38 cellular contexts compared by ENCODE assay signal in genomic region chr9:105683688-105684275, GRCh38. TPM values are rescaled to one million over a fixed set of nuclear protein-coding genes. Genes with fewer than 3 reads are reported as not detected.
"Had no signal": no experiment of that assay in that cellular context is flagged by ENCODE, and none has a peak within 500 bp of the region (broad histone marks: within the 10 kb centered on the region; RNA-seq: fewer than 3 reads in every experiment).

No MANE protein-coding gene starts in this region.

- H3K27me3 ChIP-seq: ascending aorta, cardiac muscle cell had no signal

- H3K9me3 Mint-ChIP-seq: activated B cell treated with CpG ODN at 0.5 μM for 24 hours; activated CD4-positive, alpha-beta memory T cell treated with anti-CD3 and anti-CD28 coated beads, Interleukin-2, amount 10 ng/mL, durations not matched to agents 7 days and 5 days; activated naive CD4-positive, alpha-beta T cell treated with anti-CD3 and anti-CD28 coated beads, Interleukin-2, amount 50 U/mL, for 24 hours; activated naive CD8-positive, alpha-beta T cell treated with anti-CD3 and anti-CD28 coated beads, Interleukin-2, amount 10 ng/mL, durations not matched to agents 7 days and 5 days; central memory CD8-positive, alpha-beta T cell had no signal

- H3K36me3 ChIP-seq: ascending aorta, cardiac muscle cell had no signal

- H3K27ac ChIP-seq: ascending aorta, cardiac muscle cell, PC-9, RWPE1, VCaP had no signal

- H3K4me3 Mint-ChIP-seq: activated B cell treated with CpG ODN at 0.5 μM for 24 hours; activated CD4-positive, alpha-beta memory T cell treated with anti-CD3 and anti-CD28 coated beads, Interleukin-2, amount 10 ng/mL, durations not matched to agents 7 days and 5 days; activated CD8-positive, alpha-beta memory T cell treated with anti-CD3 and anti-CD28 coated beads, Interleukin-2, amount 10 ng/mL, durations not matched to agents 7 days and 5 days; activated naive CD4-positive, alpha-beta T cell treated with anti-CD3 and anti-CD28 coated beads, Interleukin-2, amount 50 U/mL, for 24 hours; activated naive CD8-positive, alpha-beta T cell treated with anti-CD3 and anti-CD28 coated beads, Interleukin-2, amount 10 ng/mL, durations not matched to agents 7 days and 5 days; central memory CD8-positive, alpha-beta T cell had no signal

- H3K4me3 ChIP-seq: ascending aorta, cardiac muscle cell, PC-9 had no signal

- H3K27me3 Mint-ChIP-seq: activated B cell treated with CpG ODN at 0.5 μM for 24 hours; activated naive CD4-positive, alpha-beta T cell treated with anti-CD3 and anti-CD28 coated beads, Interleukin-2, amount 50 U/mL, for 24 hours had no signal

- H3K36me3 Mint-ChIP-seq: activated CD8-positive, alpha-beta memory T cell treated with anti-CD3 and anti-CD28 coated beads, Interleukin-2, amount 10 ng/mL, durations not matched to agents 7 days and 5 days; activated naive CD4-positive, alpha-beta T cell treated with anti-CD3 and anti-CD28 coated beads, Interleukin-2, amount 50 U/mL, for 24 hours; activated naive CD8-positive, alpha-beta T cell treated with anti-CD3 and anti-CD28 coated beads, Interleukin-2, amount 10 ng/mL, durations not matched to agents 7 days and 5 days had no signal

- H3K4me1 Mint-ChIP-seq: activated B cell treated with CpG ODN at 0.5 μM for 24 hours; activated CD4-positive, alpha-beta memory T cell treated with anti-CD3 and anti-CD28 coated beads, Interleukin-2, amount 10 ng/mL, durations not matched to agents 7 days and 5 days; activated CD8-positive, alpha-beta memory T cell treated with anti-CD3 and anti-CD28 coated beads, Interleukin-2, amount 10 ng/mL, durations not matched to agents 7 days and 5 days; activated naive CD4-positive, alpha-beta T cell treated with anti-CD3 and anti-CD28 coated beads, Interleukin-2, amount 50 U/mL, for 24 hours; activated naive CD8-positive, alpha-beta T cell treated with anti-CD3 and anti-CD28 coated beads, Interleukin-2, amount 10 ng/mL, durations not matched to agents 7 days and 5 days; central memory CD8-positive, alpha-beta T cell had no signal

- H3K9me3 ChIP-seq: ascending aorta had no signal

- H3K27ac Mint-ChIP-seq: activated B cell treated with CpG ODN at 0.5 μM for 24 hours; activated CD4-positive, alpha-beta memory T cell treated with anti-CD3 and anti-CD28 coated beads, Interleukin-2, amount 10 ng/mL, durations not matched to agents 7 days and 5 days; activated CD8-positive, alpha-beta memory T cell treated with anti-CD3 and anti-CD28 coated beads, Interleukin-2, amount 10 ng/mL, durations not matched to agents 7 days and 5 days; activated naive CD4-positive, alpha-beta T cell treated with anti-CD3 and anti-CD28 coated beads, Interleukin-2, amount 50 U/mL, for 24 hours; activated naive CD8-positive, alpha-beta T cell treated with anti-CD3 and anti-CD28 coated beads, Interleukin-2, amount 10 ng/mL, durations not matched to agents 7 days and 5 days had no signal

- DNase-seq: activated B cell treated with CpG ODN at 0.5 μM for 24 hours; activated CD4-positive, alpha-beta memory T cell treated with anti-CD3 and anti-CD28 coated beads, Interleukin-2, amount 10 ng/mL, durations not matched to agents 7 days and 5 days; activated CD4-positive, alpha-beta T cell treated with anti-CD3 and anti-CD28 coated beads for 4 hours; activated CD4-positive, CD25-positive, alpha-beta regulatory T cell treated with anti-CD3 and anti-CD28 coated beads, Interleukin-2, amount 50 U/mL, for 72 hours; activated CD8-positive, alpha-beta memory T cell treated with anti-CD3 and anti-CD28 coated beads for 24 hours; activated CD8-positive, alpha-beta memory T cell treated with anti-CD3 and anti-CD28 coated beads, Interleukin-2, amount 10 ng/mL, durations not matched to agents 7 days and 5 days; activated CD8-positive, alpha-beta memory T cell treated with anti-CD3 and anti-CD28 coated beads, Interleukin-2, amount 50 U/mL, for 48 hours; activated gamma-delta T cell; activated naive CD4-positive, alpha-beta T cell treated with Interleukin-2 at 50 U/mL for 16 hours; activated naive CD8-positive, alpha-beta T cell treated with anti-CD3 and anti-CD28 coated beads, Interleukin-2, amount 10 ng/mL, durations not matched to agents 7 days and 5 days; activated T-cell treated with anti-CD3 and anti-CD28 coated beads, Interleukin-2, amount 50 U/mL, for 48 hours; amygdala; KG1; NCI-H1092 treated with DMSO at 0.1 percent for 48 hours; NCI-H1417; NCI-H146; NCI-H187; NCI-H2081; NCI-H2171 treated with DMSO at 0.1 percent for 48 hours; NCI-H2227 treated with DMSO at 0.1 percent for 48 hours; NCI-H446; NCI-H510A treated with DMSO at 0.1 percent for 48 hours; NCI-H526 treated with DMSO at 0.1 percent for 48 hours; NCI-H774; NK-92 treated with Interleukin-12 subunit alpha and Interleukin-12 subunit beta, amount 100 ng/mL, for 24 hours; PC-9; SW 1271; T-helper 1 cell; T-helper 2 cell; T-helper 9 cell had no signal

- H3K4me1 ChIP-seq: ascending aorta had no signal

- ATAC-seq: activated CD8-positive, alpha-beta memory T cell treated with anti-CD3 and anti-CD28 coated beads, Interleukin-2, amount 10 ng/mL, durations not matched to agents 7 days and 5 days; Right ventricle myocardium inferior had no signal

RNA-seq across cellular contexts. Expression of gene TAL2, which starts 21.5 kb away (rescaled TPM):
- total RNA-seq: activated CD4-positive, alpha-beta memory T cell treated with anti-CD3 and anti-CD28 coated beads, Interleukin-2, amount 10 ng/mL, durations not matched to agents 7 days and 5 days; activated naive CD8-positive, alpha-beta T cell treated with anti-CD3 and anti-CD28 coated beads, Interleukin-2, amount 10 ng/mL, durations not matched to agents 7 days and 5 days; ascending aorta; cardiac muscle cell; M059J; PC-9; Right ventricle myocardium inferior had no signal
